ENCODE assay signal across 8 cellular contexts in the genomic region with DNA sequence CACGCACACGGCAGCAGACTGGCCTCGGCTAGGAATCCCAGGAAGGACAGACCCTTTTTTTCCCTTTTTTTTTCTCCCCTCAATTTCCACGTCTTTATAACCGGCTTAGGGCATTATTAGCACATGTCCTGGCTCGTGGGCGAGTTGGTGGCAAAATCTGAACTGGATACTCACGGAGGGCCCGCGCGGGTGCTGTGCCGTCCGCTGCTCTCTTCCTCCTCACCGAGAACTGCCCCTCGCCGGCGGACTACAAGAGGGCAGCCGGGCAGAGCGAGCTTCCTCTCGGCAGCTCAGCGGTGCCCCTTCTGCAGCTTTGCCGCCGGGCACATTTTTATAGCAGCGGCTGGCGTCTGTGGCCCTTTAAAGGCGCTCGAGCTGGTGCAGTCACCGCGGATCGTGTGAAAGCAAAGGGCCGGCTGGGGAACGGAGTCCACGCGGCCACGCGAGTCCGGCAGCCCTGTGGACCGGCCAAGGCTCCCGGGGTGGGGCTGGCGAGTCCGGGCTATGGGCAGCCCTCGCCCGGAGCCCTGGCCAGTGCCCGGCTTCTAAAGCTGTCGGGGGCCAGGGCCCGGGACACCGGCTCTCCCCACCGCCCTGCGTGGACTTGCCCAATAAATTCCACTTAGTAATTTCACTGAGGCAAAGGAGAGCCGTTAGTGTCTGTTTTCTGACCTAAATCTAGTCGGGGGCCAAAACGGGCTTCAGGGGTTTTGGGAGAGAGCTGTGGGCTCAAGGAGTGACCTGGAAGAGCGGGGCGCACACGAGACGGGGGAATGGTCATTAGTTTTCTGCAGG. TPM values are rescaled to one million over a fixed set of nuclear protein-coding genes. Genes with fewer than 3 reads are reported as not detected.
DNase-seq lines count a peak whose midpoint lies in the region; ATAC-seq and TF ChIP-seq lines count a peak whose summit lies in the region.

No MANE protein-coding gene starts in this region.

- intact Hi-C loops in lower leg skin (cut with DNase I; ENCODE audit: low total_unique reads) = no loop called here

- no peaks in the 10 kb centered on the region for H3K9me3 ChIP-seq in ectodermal cell (ENCODE audit: control insufficient read depth, low read length)

- no peak for TF ChIP-seq POLR2A in lower leg skin (IDR thresholded peaks at IDR 0.05)

- peak; percentile 38 to 52 for ATAC-seq in activated CD4-positive, CD25-positive, alpha-beta regulatory T cell treated with anti-CD3 and anti-CD28 coated beads, Interleukin-2, amount 50 U/mL, for 24 hours
- ATAC-seq in HG02763 (IDR thresholded peaks at IDR 0.05; ENCODE audit: unreplicated experiment) = peak; percentile 60

- no peak for DNase-seq in activated CD4-positive, CD25-positive, alpha-beta regulatory T cell treated with anti-CD3 and anti-CD28 coated beads, Interleukin-2, amount 50 U/mL, for 72 hours
- DNase-seq in NCI-H2081 treated with DMSO at 0.1 percent for 48 hours (lab: John Stamatoyannopoulos, UW) (peak; percentile 42), UCSD-AML1 (lab: John Stamatoyannopoulos, UW; ENCODE audit: unreplicated experiment) (peak; percentile 54), lower leg skin (ENCODE audit: low spot score in 2 of 2) (peak in 1 of 2 donors; percentile 18)
- DNase-seq in stimulated activated CD8-positive, alpha-beta memory T cell treated with anti-CD3 and anti-CD28 coated beads, Interleukin-4, amount 100 ng/mL, for 48 hours = peak; percentile 31

- no peak overlapping the region for H3K27ac ChIP-seq in ectodermal cell (ENCODE audit: insufficient read depth, low read depth, low read length, poor library complexity, severe bottlenecking)

- H3K4me1 ChIP-seq in ectodermal cell (ENCODE audit: control insufficient read depth, insufficient read depth, low read length) = no peaks in the 10 kb centered on the region

- H3K4me3 ChIP-seq in ectodermal cell (ENCODE audit: insufficient read depth, low read depth, low read length) (peak overlapping the region; percentile 36), lower leg skin (ENCODE audit: low read depth, poor library complexity, severe bottlenecking) (peak overlapping the region; percentile 25)

- H3K27me3 ChIP-seq in ectodermal cell (ENCODE audit: control insufficient read depth, insufficient read depth, low read length, poor library complexity, severe bottlenecking) = peaks cover 76% of the 10 kb centered on the region

- TF ChIP-seq CTCF in lower leg skin (IDR thresholded peaks at IDR 0.05) = no peak

- H3K36me3 ChIP-seq in ectodermal cell (ENCODE audit: control insufficient read depth, insufficient read depth, low read length) = no peaks in the 10 kb centered on the region

- 1% methylated on average over 56 of the region's 56 CpGs for WGBS in ectodermal cell, 2 experiments
- 2 to 13% methylated on average over 8 to 47 of the region's 56 CpGs for WGBS in lower leg skin, 2 donors

RNA-seq across cellular contexts. Expression of gene CITED1, which starts 1.3 kb away (rescaled TPM):
- 2.4 TPM for polyA plus RNA-seq in ectodermal cell (2013, experiment 1 of 4)
- polyA plus RNA-seq in ectodermal cell (2013, experiment 2 of 4) = 3.7 TPM
- polyA plus RNA-seq in ectodermal cell (2013, experiment 3 of 4) = 3.5 TPM
- 5.2 TPM for polyA plus RNA-seq in ectodermal cell (2013, experiment 4 of 4)
- 1 to 10 TPM in 2 of 4 donors, under 1 TPM in 1, not detected in 1; 0.96 to 2.7 (median 1.3) TPM for total RNA-seq in lower leg skin

RNA-seq across cellular contexts. Expression of gene RPS4X, which starts 30.0 kb away (rescaled TPM):
- 1,105 TPM for polyA plus RNA-seq in ectodermal cell (2013, experiment 1 of 4)
- 1,161 TPM for polyA plus RNA-seq in ectodermal cell (2013, experiment 2 of 4)
- 1,039 TPM for polyA plus RNA-seq in ectodermal cell (2013, experiment 3 of 4)
- 1,221 TPM for polyA plus RNA-seq in ectodermal cell (2013, experiment 4 of 4)
- total RNA-seq in lower leg skin = 1,000 to 10,000 TPM; 1,105 to 1,519 (median 1,275) TPM
